Comparison of ENCODE assay signal across 8 cellular contexts in the genomic region with DNA sequence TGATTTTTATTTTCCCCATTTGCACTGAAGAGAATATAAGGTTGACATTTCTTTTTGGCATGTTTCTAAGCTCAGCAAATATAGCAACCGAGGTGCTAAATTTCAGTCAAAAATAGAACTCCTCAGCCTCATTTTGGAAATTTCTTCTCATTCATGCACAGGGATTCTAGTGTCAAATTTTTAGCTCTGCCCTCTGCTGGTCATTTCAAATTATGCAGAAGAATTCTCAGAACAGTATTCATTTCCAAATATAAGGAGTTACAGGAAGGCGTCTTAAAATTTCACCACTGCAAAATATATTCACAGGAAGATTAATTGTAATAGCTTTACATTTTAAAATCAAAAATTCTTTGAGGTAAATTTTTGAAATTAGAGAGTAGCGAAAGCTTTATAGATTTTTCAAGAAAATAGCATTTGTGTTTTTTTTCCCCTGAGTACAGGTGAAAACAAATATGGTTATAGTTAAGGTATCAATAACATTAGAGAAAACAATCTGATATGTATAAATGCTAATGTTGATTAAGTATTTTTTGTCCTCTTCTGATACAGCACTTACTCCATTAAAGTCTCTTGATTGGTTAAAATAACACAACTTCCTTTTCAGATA. TPM values are rescaled to one million over a fixed set of nuclear protein-coding genes. Genes with fewer than 3 reads are reported as not detected.
DNase-seq lines count a peak whose midpoint lies in the region; ATAC-seq and TF ChIP-seq lines count a peak whose summit lies in the region.

No MANE protein-coding gene starts in this region.

- TF ChIP-seq CTCF in epithelial cell of esophagus (IDR thresholded peaks at IDR 0.05; ENCODE audit: insufficient read depth, low read depth, low read length, missing control alignments), result peak; percentile 61

- H3K9me3 Mint-ChIP-seq in activated T-helper 1 cell treated with anti-CD3 and anti-CD28 coated beads, Interleukin-12 subunit alpha, Interleukin-12 subunit beta, Interleukin-2, Interleukin-4 antibody, amounts not matched to agents 30 ng/mL and 10 ng/mL and 1 ng/mL, durations not matched to agents 14 hours and 24 hours and 36 hours, result no peaks in the 10 kb centered on the region

- no peaks in the 10 kb centered on the region for H3K4me1 Mint-ChIP-seq in activated T-helper 1 cell treated with anti-CD3 and anti-CD28 coated beads, Interleukin-12 subunit alpha, Interleukin-12 subunit beta, Interleukin-2, Interleukin-4 antibody, amounts not matched to agents 30 ng/mL and 10 ng/mL and 1 ng/mL, durations not matched to agents 14 hours and 24 hours and 36 hours (ENCODE audit: low read depth)

- no peak overlapping the region for H3K4me3 Mint-ChIP-seq in activated T-helper 1 cell treated with anti-CD3 and anti-CD28 coated beads, Interleukin-12 subunit alpha, Interleukin-12 subunit beta, Interleukin-2, Interleukin-4 antibody, amounts not matched to agents 30 ng/mL and 10 ng/mL and 1 ng/mL, durations not matched to agents 14 hours and 24 hours and 36 hours

- H3K27ac Mint-ChIP-seq in activated T-helper 1 cell treated with anti-CD3 and anti-CD28 coated beads, Interleukin-12 subunit alpha, Interleukin-12 subunit beta, Interleukin-2, Interleukin-4 antibody, amounts not matched to agents 30 ng/mL and 10 ng/mL and 1 ng/mL, durations not matched to agents 14 hours and 24 hours and 36 hours, result no peak overlapping the region

- DNase-seq in NCI-H2171 treated with DMSO at 0.1 percent for 48 hours (lab: John Stamatoyannopoulos, UW), result peak; percentile 4
- DNase-seq in NCI-H2171 (lab: John Stamatoyannopoulos, UW), result no peak
- DNase-seq in OCI-M1 (lab: John Stamatoyannopoulos, UW), result peak; percentile 62
- peak; percentile 30 for DNase-seq in epithelial cell of esophagus (ENCODE audit: low read depth)
- DNase-seq in putamen (ENCODE audit: low spot score), result peak; percentile 54
- no peak for DNase-seq in nucleus accumbens (lab: John Stamatoyannopoulos, UW)
- DNase-seq in activated T-helper 1 cell treated with anti-CD3 and anti-CD28 coated beads, Interleukin-12 subunit alpha, Interleukin-12 subunit beta, Interleukin-2, Interleukin-4 antibody, amounts not matched to agents 30 ng/mL and 10 ng/mL and 1 ng/mL, durations not matched to agents 14 hours and 24 hours and 36 hours (ENCODE audit: low spot score), result no peak

- peaks cover 2% of the 10 kb centered on the region for H3K27me3 Mint-ChIP-seq in activated T-helper 1 cell treated with anti-CD3 and anti-CD28 coated beads, Interleukin-12 subunit alpha, Interleukin-12 subunit beta, Interleukin-2, Interleukin-4 antibody, amounts not matched to agents 30 ng/mL and 10 ng/mL and 1 ng/mL, durations not matched to agents 14 hours and 24 hours and 36 hours (ENCODE audit: insufficient read depth)

- H3K4me3 ChIP-seq in epithelial cell of esophagus (ENCODE audit: low read length), result no peak overlapping the region

- intact Hi-C loops in activated T-helper 1 cell treated with anti-CD3 and anti-CD28 coated beads, Interleukin-12 subunit alpha, Interleukin-12 subunit beta, Interleukin-2, Interleukin-4 antibody, amounts not matched to agents 30 ng/mL and 10 ng/mL and 1 ng/mL, durations not matched to agents 14 hours and 24 hours and 36 hours (cut with micrococcal nuclease), result loop anchor here (1.0 kb wide), 1 partner anchor 198 kb away; no protein-coding TSS in a partner anchor

- H3K36me3 Mint-ChIP-seq in activated T-helper 1 cell treated with anti-CD3 and anti-CD28 coated beads, Interleukin-12 subunit alpha, Interleukin-12 subunit beta, Interleukin-2, Interleukin-4 antibody, amounts not matched to agents 30 ng/mL and 10 ng/mL and 1 ng/mL, durations not matched to agents 14 hours and 24 hours and 36 hours (ENCODE audit: low read depth), result no peaks in the 10 kb centered on the region

- ATAC-seq in HG03342 (IDR thresholded peaks at IDR 0.05; ENCODE audit: unreplicated experiment), result peak; percentile 59

RNA-seq across cellular contexts. Expression of gene FMN2, which starts 57.9 kb away (rescaled TPM):
- not detected in 2 replicates for total RNA-seq in activated T-helper 1 cell treated with anti-CD3 and anti-CD28 coated beads, Interleukin-12 subunit alpha, Interleukin-12 subunit beta, Interleukin-2, Interleukin-4 antibody, amounts not matched to agents 30 ng/mL and 10 ng/mL and 1 ng/mL, durations not matched to agents 14 hours and 24 hours and 36 hours

Comparison
In these comparisons a context has a peak if more than half of its experiments do, and no peak if none do; other contexts are left out.
1. DNase-seq: peak in NCI-H2171 treated with DMSO at 0.1 percent for 48 hours (single experiment), OCI-M1 (single experiment), epithelial cell of esophagus (single experiment) and putamen (single experiment); none in NCI-H2171 (single experiment), nucleus accumbens (0 of 56) and activated T-helper 1 cell treated with anti-CD3 and anti-CD28 coated beads, Interleukin-12 subunit alpha, Interleukin-12 subunit beta, Interleukin-2, Interleukin-4 antibody, amounts not matched to agents 30 ng/mL and 10 ng/mL and 1 ng/mL, durations not matched to agents 14 hours and 24 hours and 36 hours (single experiment).